12 cellular contexts compared by ENCODE assay signal in genomic region chr20:50312682-50313187, GRCh38.
DNase-seq lines count a peak whose midpoint lies in the region; ATAC-seq, FAIRE-seq and TF ChIP-seq lines count a peak whose summit lies in the region.
"Had no signal": no experiment of that assay in that cellular context is flagged by ENCODE, and none has a peak within 500 bp of the region (broad histone marks: within the 10 kb centered on the region; RNA-seq: fewer than 3 reads in every experiment).

No MANE protein-coding gene starts in this region.

- no peaks in the 10 kb centered on the region for H3K36me3 Mint-ChIP-seq in nephron (ENCODE audit: low read depth)

- H3K27ac Mint-ChIP-seq in nephron, result peak overlapping the region in 2 of 3 experiments; percentile 41 to 89
- H3K27ac Mint-ChIP-seq: activated CD8-positive, alpha-beta memory T cell treated with anti-CD3 and anti-CD28 coated beads, Interleukin-2, amount 10 ng/mL, durations not matched to agents 7 days and 5 days had no signal

- peaks cover 5% of the 10 kb centered on the region for H3K9me3 Mint-ChIP-seq in nephron

- DNase-seq in RCC 7860 (ENCODE audit: low spot score) (peak; percentile 63), fibroblast of mammary gland (ENCODE audit: low read depth) (peak; percentile 92), GM20000 (ENCODE audit: low spot score) (no peak)
- DNase-seq in activated naive CD4-positive, alpha-beta T cell (lab: John Stamatoyannopoulos, UW), result no peak
- DNase-seq: activated CD8-positive, alpha-beta memory T cell treated with anti-CD3 and anti-CD28 coated beads, Interleukin-2, amount 10 ng/mL, durations not matched to agents 7 days and 5 days; retina had no signal

- H3K27me3 ChIP-seq in ACC112 (ENCODE audit: insufficient read depth, low read length), result no peaks in the 10 kb centered on the region

- FAIRE-seq in RCC 7860 (lab: Jason Lieb, UNC), result no peak
- FAIRE-seq: GM18507 had no signal

- H3K4me3 Mint-ChIP-seq in nephron, result peak overlapping the region in 1 of 3 experiments; percentile 4
- H3K4me3 Mint-ChIP-seq: activated CD8-positive, alpha-beta memory T cell treated with anti-CD3 and anti-CD28 coated beads, Interleukin-2, amount 10 ng/mL, durations not matched to agents 7 days and 5 days had no signal

- TF ChIP-seq CTCF in fibroblast of mammary gland (conservative IDR thresholded peaks at IDR 0.05; ENCODE audit: control insufficient read depth, insufficient read depth, low read depth, low read length) (no peak), nephron (IDR thresholded peaks at IDR 0.05; ENCODE audit: unreplicated experiment in 3 of 3) (no peak), GM20000 (IDR thresholded peaks at IDR 0.05; ENCODE audit: extremely low read depth, missing control alignments) (no peak)

- peak overlapping the region; percentile 54 for H3K27ac ChIP-seq in ACC112 (ENCODE audit: low read depth, low read length)
- H3K27ac ChIP-seq: SK-N-MC had no signal

- H2AFZ ChIP-seq in ACC112 (ENCODE audit: low read length, unreplicated experiment), result peak overlapping the region; percentile 56

- ATAC-seq in GM21737 (IDR thresholded peaks at IDR 0.05; ENCODE audit: unreplicated experiment) (no peak), GM18858 (IDR thresholded peaks at IDR 0.05; ENCODE audit: unreplicated experiment) (no peak)
- ATAC-seq: activated CD8-positive, alpha-beta memory T cell treated with anti-CD3 and anti-CD28 coated beads, Interleukin-2, amount 10 ng/mL, durations not matched to agents 7 days and 5 days had no signal

- H3K4me3 ChIP-seq in ACC112 (ENCODE audit: low read depth, low read length), result no peak overlapping the region
- H3K4me3 ChIP-seq in fibroblast of mammary gland (ENCODE audit: control insufficient read depth, low read depth, low read length), result no peak overlapping the region
- H3K4me3 ChIP-seq: SK-N-MC had no signal

- no peaks in the 10 kb centered on the region for H3K36me3 ChIP-seq in ACC112 (ENCODE audit: insufficient read depth, low read length)

- H3K4me1 Mint-ChIP-seq in nephron, result peaks cover 59% of the 10 kb centered on the region

- H3K79me2 ChIP-seq in ACC112 (ENCODE audit: control insufficient read depth, insufficient read depth, low read length, unreplicated experiment), result no peaks in the 10 kb centered on the region

- H3K27me3 Mint-ChIP-seq in nephron (ENCODE audit: low read depth), result peaks cover 29% of the 10 kb centered on the region

- H3K4me1 ChIP-seq in ACC112 (ENCODE audit: control insufficient read depth, insufficient read depth, low read length, unreplicated experiment), result peaks cover 30% of the 10 kb centered on the region

Comparison
In these comparisons a context has a peak if more than half of its experiments do, and no peak if none do; other contexts are left out.
1. DNase-seq: peak in RCC 7860 (single experiment) and fibroblast of mammary gland (single experiment); none in activated naive CD4-positive, alpha-beta T cell (0 of 4) and GM20000 (single experiment).